Comparison of ENCODE assay signal across 13 cellular contexts in the genomic region with DNA sequence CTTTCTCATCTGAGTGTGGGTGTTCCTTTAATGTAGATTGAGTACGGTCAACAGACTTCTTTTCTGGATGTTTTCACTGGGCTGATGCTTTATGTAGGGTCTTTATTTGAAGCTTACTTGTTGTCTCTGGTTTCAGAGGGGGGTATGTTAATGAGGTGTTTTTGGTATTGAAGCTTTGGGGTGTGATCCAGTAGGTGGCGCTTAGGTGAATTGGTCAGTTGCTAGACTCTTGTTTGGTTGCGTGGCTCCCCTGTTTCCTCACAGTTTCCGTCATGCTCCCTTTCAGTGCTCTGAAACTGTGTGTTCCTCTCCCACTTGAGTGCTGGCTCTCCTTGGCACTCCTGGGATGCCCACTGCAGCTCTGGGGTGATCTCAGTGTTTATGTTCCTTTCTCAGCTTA.
A peak's percentile ranks its signal among the peaks of the same experiment; 100 is the strongest.
DNase-seq lines count a peak whose midpoint lies in the region; ATAC-seq and TF ChIP-seq lines count a peak whose summit lies in the region.
"Had no signal": no experiment of that assay in that cellular context is flagged by ENCODE, and none has a peak within 500 bp of the region (broad histone marks: within the 10 kb centered on the region; RNA-seq: fewer than 3 reads in every experiment).

No MANE protein-coding gene starts in this region.

- ATAC-seq in GM19351 (IDR thresholded peaks at IDR 0.05; ENCODE audit: unreplicated experiment) (peak; percentile 73), HG03196 (IDR thresholded peaks at IDR 0.05; ENCODE audit: unreplicated experiment) (no peak), HG03175 (IDR thresholded peaks at IDR 0.05; ENCODE audit: unreplicated experiment) (no peak), GM18502 (IDR thresholded peaks at IDR 0.05; ENCODE audit: poor library complexity, unreplicated experiment) (no peak)

- H3K27me3 ChIP-seq in neural progenitor cell, result no peaks in the 10 kb centered on the region
- H3K27me3 ChIP-seq: ascending aorta, thyroid gland had no signal

- H3K9me3 ChIP-seq in neural progenitor cell (ENCODE audit: low read depth), result no peaks in the 10 kb centered on the region
- H3K9me3 ChIP-seq: ascending aorta, HAP-1, thyroid gland had no signal

- peak overlapping the region; percentile 53 for H2AFZ ChIP-seq in neural progenitor cell (replicated peaks)
- H2AFZ ChIP-seq: parathyroid adenoma had no signal

- no peaks in the 10 kb centered on the region for H3K36me3 ChIP-seq in neural progenitor cell
- H3K36me3 ChIP-seq: ascending aorta, HAP-1, thyroid gland had no signal

- H3K4me3 ChIP-seq in NB4 (ENCODE audit: low read depth, low read length), result no peak overlapping the region
- no peak overlapping the region for H3K4me3 ChIP-seq in choroid plexus epithelial cell (ENCODE audit: low read depth, low read length)
- H3K4me3 ChIP-seq in neural progenitor cell, result no peak overlapping the region
- H3K4me3 ChIP-seq: ascending aorta, HAP-1, thyroid gland had no signal

- H3K27me3 Mint-ChIP-seq in neural progenitor cell (ENCODE audit: insufficient read depth, low read depth), result peaks cover 2% of the 10 kb centered on the region

- H3K4me3 Mint-ChIP-seq in neural progenitor cell, result no peak overlapping the region

- H4K20me1 ChIP-seq in neural progenitor cell (ENCODE audit: low read depth), result no peaks in the 10 kb centered on the region

- H3K4me1 ChIP-seq in neural progenitor cell, result peaks cover 9% of the 10 kb centered on the region
- H3K4me1 ChIP-seq: ascending aorta, HAP-1, parathyroid adenoma, thyroid gland had no signal

- H3K27ac Mint-ChIP-seq in neural progenitor cell, result peak overlapping the region; percentile 22

- DNase-seq in NB4 (ENCODE audit: low read depth) (peak; percentile 52), choroid plexus epithelial cell (ENCODE audit: low read depth) (no peak), neural progenitor cell (ENCODE audit: low spot score) (peak; percentile 24)
- DNase-seq: activated CD4-positive, alpha-beta T cell treated with anti-CD3 and anti-CD28 coated beads for 48 hours; NCI-H2081 treated with DMSO at 0.1 percent for 48 hours; thyroid gland had no signal

- peak; percentile 59 for TF ChIP-seq CTCF in NB4 (IDR thresholded peaks at IDR 0.05; ENCODE audit: low read depth, low read length)
- TF ChIP-seq CTCF in choroid plexus epithelial cell (conservative IDR thresholded peaks at IDR 0.05; ENCODE audit: low read depth, low read length), result peak; percentile 30
- TF ChIP-seq CTCF in neural progenitor cell (IDR thresholded peaks at IDR 0.05), result peak; percentile 39

- TF ChIP-seq POLR2A in NB4 (IDR thresholded peaks at IDR 0.05; ENCODE audit: extremely low read depth, insufficient read length), result no peak

- H3K4me2 ChIP-seq in neural progenitor cell, result no peak overlapping the region

- H3K9me3 Mint-ChIP-seq in neural progenitor cell, result no peaks in the 10 kb centered on the region

- no peaks in the 10 kb centered on the region for H3K36me3 Mint-ChIP-seq in neural progenitor cell

- H3K4me1 Mint-ChIP-seq in neural progenitor cell, result peaks cover 9% of the 10 kb centered on the region

- H3K27ac ChIP-seq in neural progenitor cell, result no peak overlapping the region
- H3K27ac ChIP-seq: ascending aorta, parathyroid adenoma, thyroid gland had no signal

- no peak overlapping the region for H3K9ac ChIP-seq in neural progenitor cell
- H3K9ac ChIP-seq: parathyroid adenoma had no signal

- no peaks in the 10 kb centered on the region for H3F3A ChIP-seq in neural progenitor cell (ENCODE audit: low read depth)

- H3K79me2 ChIP-seq in neural progenitor cell (ENCODE audit: low read depth), result no peaks in the 10 kb centered on the region
- H3K79me2 ChIP-seq: parathyroid adenoma had no signal
